Comparison of ENCODE assay signal across 19 cellular contexts in the genomic region with DNA sequence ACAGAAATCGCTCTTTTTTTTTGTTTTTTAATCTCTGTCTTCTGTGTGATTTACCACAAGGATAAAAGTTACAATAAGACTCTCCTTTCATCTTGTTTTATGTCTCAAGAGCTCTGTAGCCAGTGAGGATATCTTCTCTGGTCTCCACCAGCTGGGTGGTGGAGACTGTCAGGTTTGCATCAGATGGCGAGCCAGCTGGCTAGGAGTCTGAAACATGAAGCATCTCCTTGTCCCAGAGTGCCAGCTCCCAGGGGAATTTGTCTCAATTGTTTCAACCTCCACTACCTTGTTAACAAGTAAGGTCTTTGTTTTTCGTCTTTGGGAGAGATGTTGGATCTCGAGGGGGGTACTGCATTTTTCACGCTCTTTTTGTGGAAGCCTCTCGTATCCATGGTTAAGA. TPM values are rescaled to one million over a fixed set of nuclear protein-coding genes. Genes with fewer than 3 reads are reported as not detected.
DNase-seq lines count a peak whose midpoint lies in the region; ATAC-seq lines count a peak whose summit lies in the region.
"Had no signal": no experiment of that assay in that cellular context is flagged by ENCODE, and none has a peak within 500 bp of the region (broad histone marks: within the 10 kb centered on the region; RNA-seq: fewer than 3 reads in every experiment).

No MANE protein-coding gene starts in this region.

- no peak for ATAC-seq in GM19035 (IDR thresholded peaks at IDR 0.05; ENCODE audit: unreplicated experiment)
- ATAC-seq: T-cell had no signal

- peak; percentile 22 for DNase-seq in DMS79 (lab: John Stamatoyannopoulos, UW)
- DNase-seq in NCI-H1694 (lab: John Stamatoyannopoulos, UW), result peak; percentile 23
- peak; percentile 68 to 93 for DNase-seq in NCI-H524 (lab: John Stamatoyannopoulos, UW)
- DNase-seq in myocyte (ENCODE audit: low read depth), result peak; percentile 7
- DNase-seq in hippocampal formation (lab: John Stamatoyannopoulos, UW), result no peak
- no peak for DNase-seq in stimulated activated naive CD4-positive, alpha-beta T cell treated with Interleukin-2 at 50 U/mL for 16 hours (lab: John Stamatoyannopoulos, UW)
- DNase-seq: ACHN, AML-193, GF-D8, KBM-7, NCI-H1048, NCI-H1436 treated with DMSO at 0.1 percent for 48 hours, Right ventricle myocardium superior, SK-N-SH, T-cell had no signal

RNA-seq across cellular contexts. Expression of a gene that starts 47.3 kb away (rescaled TPM):
- total RNA-seq in myocyte, result not detected in 2 replicates
- polyA plus RNA-seq in myocyte (2012), result not detected
- total RNA-seq: H4, NCI-H460 had no signal
- polyA plus RNA-seq: CD14-positive monocyte had no signal

Comparison
In these comparisons a context has a peak if more than half of its experiments do, and no peak if none do; other contexts are left out.
1. DNase-seq: peak in DMS79 (single experiment), NCI-H1694 (single experiment), NCI-H524 (2 of 2) and myocyte (single experiment); none in hippocampal formation (0 of 2) and stimulated activated naive CD4-positive, alpha-beta T cell treated with Interleukin-2 at 50 U/mL for 16 hours (single experiment).